Comparison of ENCODE assay signal across 21 cellular contexts in genomic region chr3:177346878-177347277, GRCh38.
"Had no signal": no experiment of that assay in that cellular context is flagged by ENCODE, and none has a peak within 500 bp of the region (broad histone marks: within the 10 kb centered on the region; RNA-seq: fewer than 3 reads in every experiment).

No MANE protein-coding gene starts in this region.

- H3K36me3 Mint-ChIP-seq: activated CD8-positive, alpha-beta memory T cell treated with anti-CD3 and anti-CD28 coated beads, Interleukin-2, amount 10 ng/mL, durations not matched to agents 7 days and 5 days; immature natural killer cell; natural killer cell had no signal

- H3K27ac ChIP-seq: ovary had no signal

- H3K27me3 Mint-ChIP-seq: activated CD8-positive, alpha-beta memory T cell treated with anti-CD3 and anti-CD28 coated beads, Interleukin-2, amount 10 ng/mL, durations not matched to agents 7 days and 5 days had no signal

- ATAC-seq: left lobe of liver, natural killer cell had no signal

- H3K4me3 ChIP-seq: ascending aorta, ovary, prostate gland, tibial artery had no signal

- H3K9me3 ChIP-seq: ascending aorta, ovary, prostate gland, tibial artery had no signal

- H3K27me3 ChIP-seq: ascending aorta, brain microvascular endothelial cell, ovary, tibial artery had no signal

- H3K9me3 Mint-ChIP-seq: activated CD4-positive, alpha-beta memory T cell treated with anti-CD3 and anti-CD28 coated beads, Interleukin-2, amount 10 ng/mL, durations not matched to agents 7 days and 5 days; immature natural killer cell; natural killer cell; T-helper 1 cell treated with Interleukin-12 subunit alpha and Interleukin-12 subunit beta and Interleukin-4 antibody, amounts not matched to agents 30 μg/mL and 1 μg/mL, for 36 hours had no signal

- H3K27ac Mint-ChIP-seq: activated CD4-positive, alpha-beta memory T cell treated with anti-CD3 and anti-CD28 coated beads, Interleukin-2, amount 10 ng/mL, durations not matched to agents 7 days and 5 days; activated CD8-positive, alpha-beta memory T cell treated with anti-CD3 and anti-CD28 coated beads, Interleukin-2, amount 10 ng/mL, durations not matched to agents 7 days and 5 days; T-helper 1 cell treated with Interleukin-12 subunit alpha and Interleukin-12 subunit beta and Interleukin-4 antibody, amounts not matched to agents 30 μg/mL and 1 μg/mL, for 36 hours had no signal

- DNase-seq: activated CD4-positive, alpha-beta memory T cell treated with anti-CD3 and anti-CD28 coated beads, Interleukin-2, amount 10 ng/mL, durations not matched to agents 7 days and 5 days; activated CD4-positive, alpha-beta T cell treated with anti-CD3 and anti-CD28 coated beads for 48 hours; activated CD4-positive, CD25-positive, alpha-beta regulatory T cell; activated CD8-positive, alpha-beta memory T cell treated with anti-CD3 and anti-CD28 coated beads, Interleukin-2, amount 10 ng/mL, durations not matched to agents 7 days and 5 days; brain microvascular endothelial cell; central memory CD4-positive, alpha-beta T cell; dermis blood vessel endothelial cell; effector CD8-positive, alpha-beta T cell; foreskin melanocyte; immature natural killer cell; midbrain; natural killer cell; ovary; stimulated activated CD4-positive, alpha-beta T cell treated with anti-CD3 and anti-CD28 coated beads, Interleukin-4, amount 100 ng/mL, for 24 hours; stimulated activated naive CD4-positive, alpha-beta T cell treated with Interleukin-2 at 50 U/mL for 16 hours; T1000; tibial artery had no signal

- H3K4me3 Mint-ChIP-seq: activated CD4-positive, alpha-beta memory T cell treated with anti-CD3 and anti-CD28 coated beads, Interleukin-2, amount 10 ng/mL, durations not matched to agents 7 days and 5 days; activated CD8-positive, alpha-beta memory T cell treated with anti-CD3 and anti-CD28 coated beads, Interleukin-2, amount 10 ng/mL, durations not matched to agents 7 days and 5 days; natural killer cell; T-helper 1 cell treated with Interleukin-12 subunit alpha and Interleukin-12 subunit beta and Interleukin-4 antibody, amounts not matched to agents 30 μg/mL and 1 μg/mL, for 36 hours had no signal

- H3K36me3 ChIP-seq: ascending aorta, brain microvascular endothelial cell, ovary, prostate gland, tibial artery had no signal
